ENCODE assay signal across 9 cellular contexts in genomic region chr3:14152233-14152962, GRCh38. TPM values are rescaled to one million over a fixed set of nuclear protein-coding genes. Genes with fewer than 3 reads are reported as not detected.
DNase-seq lines count a peak whose midpoint lies in the region; ATAC-seq and TF ChIP-seq lines count a peak whose summit lies in the region.
"Had no signal": no experiment of that assay in that cellular context is flagged by ENCODE, and none has a peak within 500 bp of the region (broad histone marks: within the 10 kb centered on the region; RNA-seq: fewer than 3 reads in every experiment).

No MANE protein-coding gene starts in this region.

- H3K4me1 ChIP-seq in ascending aorta: no peaks in the 10 kb centered on the region

- no peaks in the 10 kb centered on the region for H3K9me3 ChIP-seq in ascending aorta

- DNase-seq in AG09309 (ENCODE audit: low read depth) (no peak), ELF-1 (ENCODE audit: low read depth, low spot score) (peak; percentile 22), RPMI8226 (peak; percentile 33), fibroblast of villous mesenchyme (ENCODE audit: low read depth) (no peak), ecto neural progenitor cell (ENCODE audit: low spot score) (no peak), ascending aorta (ENCODE audit: low spot score in 2 of 2) (no peak)
- DNase-seq in activated CD4-positive, alpha-beta T cell treated with anti-CD3 and anti-CD28 coated beads for 48 hours: no peak
- DNase-seq: occipital lobe had no signal

- H3K4me3 ChIP-seq in AG09309 (ENCODE audit: control insufficient read depth, low read depth, low read length) (no peak overlapping the region), fibroblast of villous mesenchyme (ENCODE audit: low read depth, low read length) (no peak overlapping the region), ascending aorta (no peak overlapping the region)

- no peak overlapping the region for H3K27ac ChIP-seq in ascending aorta

- no peak for ATAC-seq in HG02981 (IDR thresholded peaks at IDR 0.05; ENCODE audit: unreplicated experiment)

- H3K36me3 ChIP-seq in ascending aorta: peaks cover 48 to 66% of the 10 kb centered on the region in 2 donors

- no peaks in the 10 kb centered on the region for H3K27me3 ChIP-seq in ascending aorta

- intact Hi-C loops in ascending aorta (cut with DNase I): no loop called here

- peak; percentile 37 for TF ChIP-seq CTCF in AG09309 (IDR thresholded peaks at IDR 0.05; ENCODE audit: control insufficient read depth, insufficient read depth, low read depth, low read length, missing control alignments)
- TF ChIP-seq CTCF in fibroblast of villous mesenchyme (IDR thresholded peaks at IDR 0.05; ENCODE audit: insufficient read depth, low read depth, low read length): peak; percentile 33
- no peak for TF ChIP-seq CTCF in ascending aorta (IDR thresholded peaks at IDR 0.05)

RNA-seq across cellular contexts. Expression of gene XPC, which starts 26.0 kb away (rescaled TPM):
- 33.5 and 54.4 TPM in 2 replicates for total RNA-seq in fibroblast of villous mesenchyme
- total RNA-seq in ascending aorta: 48.9 TPM

RNA-seq across cellular contexts. Expression of gene LSM3, which starts 26.2 kb away (rescaled TPM):
- total RNA-seq in fibroblast of villous mesenchyme (5.5 and 7.3 TPM in 2 replicates), ascending aorta (3.9 TPM)

RNA-seq across cellular contexts. Expression of gene TMEM43, which starts 27.5 kb away (rescaled TPM):
- total RNA-seq in fibroblast of villous mesenchyme (98.9 and 120 TPM in 2 replicates), ascending aorta (166 TPM)

RNA-seq across cellular contexts. Expression of gene CHCHD4, which starts 27.7 kb away (rescaled TPM):
- 7.4 and 10.8 TPM in 2 replicates for total RNA-seq in fibroblast of villous mesenchyme
- 1.9 TPM for total RNA-seq in ascending aorta

Comparison
In these comparisons a context has a peak if more than half of its experiments do, and no peak if none do; other contexts are left out.
1. DNase-seq: peak in ELF-1 (single experiment) and RPMI8226 (single experiment); none in AG09309 (single experiment), fibroblast of villous mesenchyme (single experiment), activated CD4-positive, alpha-beta T cell treated with anti-CD3 and anti-CD28 coated beads for 48 hours (single experiment), ecto neural progenitor cell (single experiment) and ascending aorta (0 of 2).
2. CTCF ChIP-seq: peak in AG09309 (single experiment) and fibroblast of villous mesenchyme (single experiment); none in ascending aorta (0 of 3).